23 cellular contexts compared by ENCODE assay signal in the genomic region with DNA sequence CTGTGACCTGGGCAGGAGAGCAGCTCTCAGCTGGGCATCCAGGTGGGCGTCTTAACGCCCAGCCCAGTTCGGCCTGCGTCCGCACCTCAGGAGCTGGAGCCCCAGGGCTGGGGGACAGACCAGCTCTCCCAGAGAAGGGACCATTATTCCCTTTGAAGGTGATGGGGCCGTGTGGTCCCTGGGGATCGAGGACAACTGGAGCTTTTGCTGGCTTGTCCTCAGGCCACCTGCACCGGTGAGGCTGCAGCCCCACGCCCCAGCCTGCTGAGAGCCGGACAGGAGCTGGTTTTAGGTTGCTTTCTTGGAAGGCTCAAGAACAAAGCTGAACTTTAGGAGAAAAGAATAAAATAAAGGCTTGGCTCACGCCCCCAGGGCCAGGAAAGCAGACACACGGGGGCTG. TPM values are rescaled to one million over a fixed set of nuclear protein-coding genes. Genes with fewer than 3 reads are reported as not detected.
DNase-seq lines count a peak whose midpoint lies in the region; ATAC-seq, FAIRE-seq and TF ChIP-seq lines count a peak whose summit lies in the region.
"Had no signal": no experiment of that assay in that cellular context is flagged by ENCODE, and none has a peak within 500 bp of the region (broad histone marks: within the 10 kb centered on the region; RNA-seq: fewer than 3 reads in every experiment).

No MANE protein-coding gene starts in this region.

- H3K4me1 ChIP-seq in astrocyte (ENCODE audit: insufficient read depth, low read length) (peaks cover 36% of the 10 kb centered on the region), neural progenitor cell (peaks cover 46% of the 10 kb centered on the region)

- DNase-seq in AG08396 (ENCODE audit: low spot score) (peak; percentile 5), GM13977 (ENCODE audit: low spot score) (peak; percentile 9), astrocyte (ENCODE audit: low read depth) (no peak), neural progenitor cell (ENCODE audit: low spot score) (no peak), T-helper 9 cell (no peak)
- no peak for DNase-seq in stimulated activated naive CD4-positive, alpha-beta T cell treated with Interleukin-2 at 50 U/mL for 16 hours (lab: John Stamatoyannopoulos, UW)
- DNase-seq: activated CD4-positive, CD25-positive, alpha-beta regulatory T cell treated with anti-CD3 and anti-CD28 coated beads, Interleukin-2, amount 50 U/mL, for 72 hours; CD4-positive, alpha-beta memory T cell; DMS153; effector memory CD4-positive, alpha-beta T cell; esophagus squamous epithelium; GDM1; Karpas-422; kidney; MV-4-11; NCI-H2171 had no signal

- no peak overlapping the region for H3K4me2 ChIP-seq in astrocyte (ENCODE audit: low read length)
- peak overlapping the region; percentile 100 for H3K4me2 ChIP-seq in neural progenitor cell

- H3K9me3 ChIP-seq in astrocyte (ENCODE audit: insufficient read depth, low read depth, low read length): no peaks in the 10 kb centered on the region
- H3K9me3 ChIP-seq in neural progenitor cell (ENCODE audit: low read depth): no peaks in the 10 kb centered on the region
- H3K9me3 ChIP-seq: ascending aorta, esophagus squamous epithelium, pancreas, right lobe of liver had no signal

- H3K36me3 ChIP-seq in astrocyte (ENCODE audit: insufficient read depth, low read length) (no peaks in the 10 kb centered on the region), neural progenitor cell (no peaks in the 10 kb centered on the region)

- H3K27ac ChIP-seq in astrocyte (ENCODE audit: low read depth, low read length) (no peak overlapping the region), neural progenitor cell (no peak overlapping the region)
- H3K27ac ChIP-seq: right lobe of liver had no signal

- H3K36me3 Mint-ChIP-seq in astrocyte (ENCODE audit: low read depth, unreplicated experiment): no peaks in the 10 kb centered on the region
- H3K36me3 Mint-ChIP-seq in neural progenitor cell: no peaks in the 10 kb centered on the region
- H3K36me3 Mint-ChIP-seq: activated naive CD4-positive, alpha-beta T cell treated with anti-CD3 and anti-CD28 coated beads, Interleukin-2, amount 50 U/mL, for 72 hours had no signal

- H3K27ac Mint-ChIP-seq in astrocyte (ENCODE audit: unreplicated experiment): peak overlapping the region; percentile 12
- H3K27ac Mint-ChIP-seq in neural progenitor cell: no peak overlapping the region
- H3K27ac Mint-ChIP-seq: activated naive CD4-positive, alpha-beta T cell treated with anti-CD3 and anti-CD28 coated beads, Interleukin-2, amount 50 U/mL, for 72 hours had no signal

- no peaks in the 10 kb centered on the region for H3K27me3 ChIP-seq in astrocyte (ENCODE audit: insufficient read depth, low read length)
- H3K27me3 ChIP-seq in neural progenitor cell: peaks cover 19% of the 10 kb centered on the region
- H3K27me3 ChIP-seq: ascending aorta, pancreas, right lobe of liver had no signal

- H3K9ac ChIP-seq in astrocyte (ENCODE audit: low read length) (no peak overlapping the region), neural progenitor cell (no peak overlapping the region)

- ATAC-seq in HG03139 (IDR thresholded peaks at IDR 0.05; ENCODE audit: unreplicated experiment) (no peak), GM19023 (IDR thresholded peaks at IDR 0.05; ENCODE audit: unreplicated experiment) (no peak)
- ATAC-seq: activated naive CD4-positive, alpha-beta T cell treated with anti-CD3 and anti-CD28 coated beads, Interleukin-2, amount 50 U/mL, for 72 hours; pancreas; right lobe of liver had no signal

- in situ Hi-C loops in GM13977 (cut with MboI; ENCODE audit: low pct_unique_long_range_greater_than_20kb, low sequenced_read_pairs, unreplicated experiment): no loop called here

- H3K4me1 Mint-ChIP-seq in astrocyte (ENCODE audit: low read depth, unreplicated experiment): peaks cover 21% of the 10 kb centered on the region
- H3K4me1 Mint-ChIP-seq in neural progenitor cell: peaks cover 31% of the 10 kb centered on the region

- no peak overlapping the region for H2AFZ ChIP-seq in astrocyte (ENCODE audit: low read depth, low read length)
- no peak overlapping the region for H2AFZ ChIP-seq in neural progenitor cell (replicated peaks)

- peaks cover 73% of the 10 kb centered on the region for H4K20me1 ChIP-seq in astrocyte (ENCODE audit: insufficient read depth, low read length)
- peaks cover 40% of the 10 kb centered on the region for H4K20me1 ChIP-seq in neural progenitor cell (ENCODE audit: low read depth)

- H3K4me3 Mint-ChIP-seq in astrocyte (ENCODE audit: unreplicated experiment) (no peak overlapping the region), neural progenitor cell (no peak overlapping the region)

- no peak for FAIRE-seq in astrocyte (lab: Jason Lieb, UNC)
- FAIRE-seq: kidney, pancreas, urothelium cell line had no signal

- no peak for TF ChIP-seq CTCF in GM13977 (IDR thresholded peaks at IDR 0.05; ENCODE audit: extremely low read depth, insufficient read depth, missing control alignments)
- no peak for TF ChIP-seq CTCF in astrocyte (IDR thresholded peaks at IDR 0.05; ENCODE audit: insufficient read depth, low read depth, low read length)
- TF ChIP-seq CTCF in neural progenitor cell (IDR thresholded peaks at IDR 0.05): no peak

- H3K9me3 Mint-ChIP-seq in astrocyte (ENCODE audit: unreplicated experiment) (no peaks in the 10 kb centered on the region), neural progenitor cell (no peaks in the 10 kb centered on the region)
- H3K9me3 Mint-ChIP-seq: activated naive CD4-positive, alpha-beta T cell treated with anti-CD3 and anti-CD28 coated beads, Interleukin-2, amount 50 U/mL, for 72 hours; CD4-positive, alpha-beta memory T cell had no signal

- H3K4me3 ChIP-seq in astrocyte (ENCODE audit: insufficient read depth, low read depth, low read length) (no peak overlapping the region), neural progenitor cell (no peak overlapping the region)
- H3K4me3 ChIP-seq: esophagus squamous epithelium, pancreas, right lobe of liver had no signal

- H3K27me3 Mint-ChIP-seq in astrocyte (ENCODE audit: low read depth, unreplicated experiment) (no peaks in the 10 kb centered on the region), neural progenitor cell (ENCODE audit: insufficient read depth, low read depth) (peaks cover 3% of the 10 kb centered on the region)

- H3K79me2 ChIP-seq in astrocyte (ENCODE audit: insufficient read depth, low read length): peaks cover 52% of the 10 kb centered on the region
- no peaks in the 10 kb centered on the region for H3K79me2 ChIP-seq in neural progenitor cell (ENCODE audit: low read depth)

- H3F3A ChIP-seq in neural progenitor cell (ENCODE audit: low read depth): peaks cover 28% of the 10 kb centered on the region

RNA-seq across cellular contexts. Expression of a gene that starts 40.9 kb away (rescaled TPM):
- total RNA-seq in astrocyte (31.3 and 34.0 TPM in 2 replicates), neural progenitor cell (ENCODE audit: low replicate concordance) (4.5 and 9.1 TPM in 2 replicates)

Comparison
In these comparisons a context has a peak if more than half of its experiments do, and no peak if none do; other contexts are left out.
1. DNase-seq: peak in AG08396 (single experiment) and GM13977 (single experiment); none in astrocyte (single experiment), neural progenitor cell (single experiment), stimulated activated naive CD4-positive, alpha-beta T cell treated with Interleukin-2 at 50 U/mL for 16 hours (single experiment) and T-helper 9 cell (single experiment).